In genomic region chrX:110229497-110230111, GRCh38 we compare ENCODE assay signal across 8 cellular contexts.
DNase-seq lines count a peak whose midpoint lies in the region; ATAC-seq and TF ChIP-seq lines count a peak whose summit lies in the region.
"Not testable (repeated sequence)": the region's sequence is repeated elsewhere in the genome, so short reads cannot be mapped to it uniquely, and the experiment has no call there.

No MANE protein-coding gene starts in this region.

- H3K4me1 Mint-ChIP-seq in activated CD4-positive, alpha-beta memory T cell treated with anti-CD3 and anti-CD28 coated beads for 36 hours (ENCODE audit: low read depth), result peaks cover 48% of the 10 kb centered on the region

- H3K4me1 ChIP-seq in PC-9 (replicated peaks; ENCODE audit: insufficient read depth), result peaks cover 27% of the 10 kb centered on the region
- not testable (repeated sequence) for H3K4me1 ChIP-seq in left lung; smooth muscle cell (ENCODE audit: low read depth)

- not testable (repeated sequence) for ATAC-seq in left lung

- H3K27ac ChIP-seq in PC-9, result peak overlapping the region; percentile 75
- not testable (repeated sequence) for H3K27ac ChIP-seq in left lung
- H3K27ac ChIP-seq in smooth muscle cell (ENCODE audit: low read depth), result peak overlapping the region; percentile 70

- CTCF ChIA-PET in PC-9 (lab: Charles Lee), result interaction anchor here (0.7 kb wide), 1 partner anchor 47 kb away, joined by 3 read pairs; no protein-coding TSS in a partner anchor
- CTCF ChIA-PET in activated CD4-positive, alpha-beta memory T cell treated with anti-CD3 and anti-CD28 coated beads for 36 hours (lab: Charles Lee), result not testable (repeated sequence)

- H3K9me2 ChIP-seq in PC-9 (ENCODE audit: insufficient read depth), result not testable (repeated sequence)

- not testable (repeated sequence) for BruUV-seq in PC-9 (replicated peaks; lab: Mats Ljungman, UMichigan)

- H3K9ac ChIP-seq in smooth muscle cell (ENCODE audit: low read depth), result peak overlapping the region; percentile 75

- peak overlapping the region; percentile 83 for H3K27ac Mint-ChIP-seq in activated CD4-positive, alpha-beta memory T cell treated with anti-CD3 and anti-CD28 coated beads for 36 hours

- H3K4me3 ChIP-seq in PC-9, result peak overlapping the region; percentile 61; the same call in 1 of the 2 replicates
- peak overlapping the region; percentile 38 for H3K4me3 ChIP-seq in epithelial cell of proximal tubule (ENCODE audit: low read depth, low read length)
- H3K4me3 ChIP-seq in left lung, result peak overlapping the region in 1 of 2 donors; percentile 24
- H3K4me3 ChIP-seq in smooth muscle cell, result peak overlapping the region; percentile 50

- DNase-seq in DMS53 (lab: John Stamatoyannopoulos, UW) (peak; percentile 89), PC-9 (peak; percentile 69 to 77), left lung (peak; percentile 46 to 49)
- DNase-seq in activated CD4-positive, alpha-beta memory T cell treated with anti-CD3 and anti-CD28 coated beads for 36 hours, result peak; percentile 90
- DNase-seq in activated naive CD4-positive, alpha-beta T cell treated with anti-CD3 and anti-CD28 coated beads, Interleukin-2, amount 50 U/mL, for 16 hours, result peak; percentile 74
- DNase-seq in epithelial cell of proximal tubule (ENCODE audit: low read depth); smooth muscle cell (lab: John Stamatoyannopoulos, UW; ENCODE audit: unreplicated experiment): not testable (repeated sequence)
- DNase-seq in stimulated activated CD8-positive, alpha-beta memory T cell treated with anti-CD3 and anti-CD28 coated beads, Interleukin-7, amount 100 ng/mL, for 48 hours (ENCODE audit: extremely low read depth in 1 of 2, low read depth in 1 of 2), result peak; percentile 6 to 50

- H3K79me2 ChIP-seq in PC-9 (ENCODE audit: low read depth), result peaks cover 40% of the 10 kb centered on the region
- not testable (repeated sequence) for H3K79me2 ChIP-seq in smooth muscle cell (ENCODE audit: low read depth)

- H3K36me3 ChIP-seq in PC-9 (ENCODE audit: low read depth); left lung; smooth muscle cell (ENCODE audit: low read depth): not testable (repeated sequence)

- intact Hi-C loops in PC-9 (cut with micrococcal nuclease; ENCODE audit: unreplicated experiment), result loop anchor here (5.0 kb wide), 1 partner anchor 88 kb away; the partner anchor contains the start of gene AMMECR1
- intact Hi-C loops in activated CD4-positive, alpha-beta memory T cell treated with anti-CD3 and anti-CD28 coated beads for 36 hours (cut with micrococcal nuclease), result loop anchor here (5.0 kb wide), 1 partner anchor 83 kb away; no protein-coding TSS in a partner anchor
- intact Hi-C loops in left lung (cut with DNase I), result not testable (repeated sequence)

- H3K9me3 ChIP-seq in PC-9 (ENCODE audit: insufficient read depth, low read depth), result peaks cover 13% of the 10 kb centered on the region
- not testable (repeated sequence) for H3K9me3 ChIP-seq in left lung; smooth muscle cell (replicated peaks; ENCODE audit: low read depth)

- H3K4me3 Mint-ChIP-seq in activated CD4-positive, alpha-beta memory T cell treated with anti-CD3 and anti-CD28 coated beads for 36 hours, result peak overlapping the region; percentile 77

- peaks cover 18% of the 10 kb centered on the region for H3F3A ChIP-seq in PC-9 (ENCODE audit: insufficient read depth, low read depth)
- not testable (repeated sequence) for H3F3A ChIP-seq in smooth muscle cell (ENCODE audit: low read depth)

- POLR2A ChIA-PET in PC-9 (lab: Charles Lee; ENCODE audit: unreplicated experiment), result interaction anchor here (0.7 kb wide), 1 partner anchor 8 kb away, joined by 4 read pairs; no protein-coding TSS in a partner anchor
- POLR2A ChIA-PET in activated CD4-positive, alpha-beta memory T cell treated with anti-CD3 and anti-CD28 coated beads for 36 hours (lab: Charles Lee), result interaction anchor here (1.6 kb wide), 1 partner anchor 87 kb away, joined by 5 read pairs; no protein-coding TSS in a partner anchor

- not testable (repeated sequence) for H4K20me1 ChIP-seq in PC-9 (ENCODE audit: insufficient read depth); smooth muscle cell (ENCODE audit: low read depth)

- H3K4me2 ChIP-seq in PC-9, result peak overlapping the region; percentile 74
- peak overlapping the region; percentile 80 for H3K4me2 ChIP-seq in smooth muscle cell

- peaks cover 13% of the 10 kb centered on the region for H3K36me3 Mint-ChIP-seq in activated CD4-positive, alpha-beta memory T cell treated with anti-CD3 and anti-CD28 coated beads for 36 hours

- WGBS in smooth muscle cell (ENCODE audit: low lambda C conversion rate), result 61% methylated on average over 21 of the region's 21 CpGs

- peak overlapping the region; percentile 59 for H2AFZ ChIP-seq in PC-9
- H2AFZ ChIP-seq in smooth muscle cell (ENCODE audit: low read depth), result not testable (repeated sequence)

- peaks cover 10% of the 10 kb centered on the region for H3K9me3 Mint-ChIP-seq in activated CD4-positive, alpha-beta memory T cell treated with anti-CD3 and anti-CD28 coated beads for 36 hours

- H3K27me3 Mint-ChIP-seq in activated CD4-positive, alpha-beta memory T cell treated with anti-CD3 and anti-CD28 coated beads for 36 hours, result not testable (repeated sequence)

- TF ChIP-seq CTCF in PC-9 (conservative IDR thresholded peaks at IDR 0.05); epithelial cell of proximal tubule (conservative IDR thresholded peaks at IDR 0.05; ENCODE audit: low read depth, low read length); left lung (IDR thresholded peaks at IDR 0.05); smooth muscle cell (IDR thresholded peaks at IDR 0.05; ENCODE audit: borderline replicate concordance, insufficient read depth, poor library complexity, severe bottlenecking): not testable (repeated sequence)

- H3K27me3 ChIP-seq in PC-9 (ENCODE audit: insufficient read depth, low read depth); left lung; smooth muscle cell (ENCODE audit: low read depth): not testable (repeated sequence)
